8 cellular contexts compared by ENCODE assay signal in the genomic region with DNA sequence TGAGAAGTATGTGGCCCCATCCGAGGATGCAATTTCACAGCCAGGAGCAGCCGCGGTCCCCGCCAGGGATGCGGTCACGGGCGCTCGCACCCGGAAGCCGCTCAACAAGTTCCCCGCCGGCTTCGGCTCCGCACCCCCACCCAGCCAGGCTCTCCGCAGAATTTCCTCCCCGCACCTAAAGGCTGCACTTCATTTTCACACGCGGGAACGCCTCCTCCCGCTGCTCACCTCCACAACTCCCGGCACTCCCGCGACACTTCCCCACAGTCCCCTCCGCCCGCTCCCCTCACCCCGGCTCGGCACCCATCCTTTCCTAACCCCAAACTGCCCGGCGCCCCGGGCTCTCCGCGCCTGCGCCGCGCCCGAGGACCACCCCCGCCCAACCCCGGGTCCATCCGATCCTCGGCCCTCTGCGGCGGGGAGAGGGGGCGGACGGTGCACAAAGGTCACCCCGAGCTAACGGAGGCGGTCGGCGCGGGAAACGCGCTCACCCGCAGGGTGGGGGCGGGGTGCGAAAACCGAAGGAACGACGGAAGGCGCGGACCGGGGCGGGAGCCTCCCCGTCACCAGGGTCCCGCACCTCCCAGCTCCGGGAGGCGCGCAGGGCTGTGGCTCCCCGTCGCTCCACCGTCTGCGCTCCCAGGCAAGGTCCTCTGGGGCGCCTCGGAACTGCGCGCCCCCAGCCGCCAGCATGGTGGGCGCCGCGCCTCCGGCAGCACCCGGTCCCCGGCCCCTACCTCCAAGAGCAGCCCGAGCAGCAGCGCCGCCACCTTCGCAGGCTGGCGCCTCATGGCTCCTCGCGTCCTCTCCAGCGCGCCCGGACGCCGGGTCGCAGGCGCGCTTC. TPM values are rescaled to one million over a fixed set of nuclear protein-coding genes. Genes with fewer than 3 reads are reported as not detected.
DNase-seq lines count a peak whose midpoint lies in the region; ATAC-seq and TF ChIP-seq lines count a peak whose summit lies in the region.

No MANE protein-coding gene starts in this region.

- H3K27ac ChIP-seq in KOPT-K1 (ENCODE audit: low read depth, low read length, poor library complexity, severe bottlenecking) (peak overlapping the region; percentile 53), iPS-18a (ENCODE audit: low read length) (no peak overlapping the region), smooth muscle cell (ENCODE audit: low read depth) (peak overlapping the region; percentile 71)

- no peaks in the 10 kb centered on the region for H3K9me3 Mint-ChIP-seq in T-helper 2 cell treated with Interferon-gamma antibody and Interleukin-4, amounts not matched to agents 5 μg/mL and 100 μg/mL, for 36 hours

- H3K36me3 ChIP-seq in KOPT-K1 (ENCODE audit: insufficient read depth, low read length) (no peaks in the 10 kb centered on the region), iPS-18a (ENCODE audit: control insufficient read depth, low read depth, low read length) (no peaks in the 10 kb centered on the region), smooth muscle cell (ENCODE audit: low read depth) (no peaks in the 10 kb centered on the region)

- peak overlapping the region; percentile 96 for H2AFZ ChIP-seq in smooth muscle cell (ENCODE audit: low read depth)

- H3K27me3 ChIP-seq in iPS-18a (ENCODE audit: control insufficient read depth, insufficient read depth, low read length) (peaks cover 18% of the 10 kb centered on the region), smooth muscle cell (ENCODE audit: low read depth) (no peaks in the 10 kb centered on the region)

- no peaks in the 10 kb centered on the region for H3K27me3 Mint-ChIP-seq in T-helper 2 cell treated with Interferon-gamma antibody and Interleukin-4, amounts not matched to agents 5 μg/mL and 100 μg/mL, for 36 hours (ENCODE audit: low read depth)

- in situ Hi-C loops in astrocyte of the spinal cord (cut with HindIII; ENCODE audit: low sequenced_read_pairs): no loop called here

- DNase-seq in GF-D8 (lab: John Stamatoyannopoulos, UW) (peak; percentile 54), astrocyte of the spinal cord (ENCODE audit: low read depth, low spot score) (peak; percentile 55), smooth muscle cell (lab: John Stamatoyannopoulos, UW; ENCODE audit: unreplicated experiment) (peak; percentile 48), NCI-H446 treated with DMSO at 0.1 percent for 48 hours (lab: John Stamatoyannopoulos, UW) (no peak)
- peak; percentile 72 for DNase-seq in T-helper 2 cell treated with Interferon-gamma antibody and Interleukin-4, amounts not matched to agents 5 μg/mL and 100 μg/mL, for 36 hours (ENCODE audit: low spot score)

- ATAC-seq in GM21737 (IDR thresholded peaks at IDR 0.05; ENCODE audit: unreplicated experiment): peak; percentile 13

- H3K36me3 Mint-ChIP-seq in T-helper 2 cell treated with Interferon-gamma antibody and Interleukin-4, amounts not matched to agents 5 μg/mL and 100 μg/mL, for 36 hours (ENCODE audit: low read depth): peaks cover 13% of the 10 kb centered on the region

- TF ChIP-seq CTCF in astrocyte of the spinal cord (IDR thresholded peaks at IDR 0.05; ENCODE audit: low read depth, low read length): no peak
- TF ChIP-seq CTCF in smooth muscle cell (IDR thresholded peaks at IDR 0.05; ENCODE audit: borderline replicate concordance, insufficient read depth, poor library complexity, severe bottlenecking): no peak

- H3K4me3 ChIP-seq in astrocyte of the spinal cord (ENCODE audit: low read depth, low read length) (peak overlapping the region; percentile 80), iPS-18a (ENCODE audit: low read length) (peak overlapping the region; percentile 88), smooth muscle cell (peak overlapping the region; percentile 93)

- H3K4me2 ChIP-seq in smooth muscle cell: peak overlapping the region; percentile 97

- H4K20me1 ChIP-seq in smooth muscle cell (ENCODE audit: low read depth): peaks cover 23% of the 10 kb centered on the region

- H3K79me2 ChIP-seq in smooth muscle cell (ENCODE audit: low read depth): peaks cover 4% of the 10 kb centered on the region

- H3K4me3 Mint-ChIP-seq in T-helper 2 cell treated with Interferon-gamma antibody and Interleukin-4, amounts not matched to agents 5 μg/mL and 100 μg/mL, for 36 hours: peak overlapping the region; percentile 91

- H3K4me1 Mint-ChIP-seq in T-helper 2 cell treated with Interferon-gamma antibody and Interleukin-4, amounts not matched to agents 5 μg/mL and 100 μg/mL, for 36 hours (ENCODE audit: low read depth): peaks cover 56% of the 10 kb centered on the region

- H3K4me1 ChIP-seq in iPS-18a (ENCODE audit: control insufficient read depth, low read depth, low read length) (peaks cover 54% of the 10 kb centered on the region), smooth muscle cell (ENCODE audit: low read depth) (peaks cover 15% of the 10 kb centered on the region)

- H3K9ac ChIP-seq in iPS-18a (ENCODE audit: low read length) (peak overlapping the region; percentile 81), smooth muscle cell (ENCODE audit: low read depth) (peak overlapping the region; percentile 66)

- H3K9me3 ChIP-seq in KOPT-K1 (ENCODE audit: insufficient read depth, low read length, poor library complexity, severe bottlenecking) (no peaks in the 10 kb centered on the region), iPS-18a (ENCODE audit: control insufficient read depth, low read depth, low read length) (no peaks in the 10 kb centered on the region), smooth muscle cell (replicated peaks; ENCODE audit: low read depth) (no peaks in the 10 kb centered on the region)

- H3F3A ChIP-seq in smooth muscle cell (ENCODE audit: low read depth): peaks cover 10% of the 10 kb centered on the region

- 1% methylated on average over 52 of the region's 97 CpGs for WGBS in smooth muscle cell (ENCODE audit: low lambda C conversion rate)

- H3K27ac Mint-ChIP-seq in T-helper 2 cell treated with Interferon-gamma antibody and Interleukin-4, amounts not matched to agents 5 μg/mL and 100 μg/mL, for 36 hours: peak overlapping the region; percentile 85

RNA-seq across cellular contexts. Expression of a gene that starts 0.5 kb away (rescaled TPM):
- total RNA-seq in smooth muscle cell: 25.8 and 26.6 TPM in 2 replicates
- 13.4 and 18.3 TPM in 2 replicates for polyA plus RNA-seq in smooth muscle cell
